ENCODE assay signal across 8 cellular contexts in genomic region chr1:30782361-30783243, GRCh38. TPM values are rescaled to one million over a fixed set of nuclear protein-coding genes. Genes with fewer than 3 reads are reported as not detected.
DNase-seq lines count a peak whose midpoint lies in the region; TF ChIP-seq lines count a peak whose summit lies in the region.
"Had no signal": no experiment of that assay in that cellular context is flagged by ENCODE, and none has a peak within 500 bp of the region (broad histone marks: within the 10 kb centered on the region; RNA-seq: fewer than 3 reads in every experiment).

No MANE protein-coding gene starts in this region.

- H4K20me1 ChIP-seq in osteoblast (ENCODE audit: insufficient read depth, low read length) = no peaks in the 10 kb centered on the region

- DNase-seq in HuH-7 (ENCODE audit: low spot score) (peak; percentile 93), RPMI8226 (peak; percentile 84), foreskin fibroblast (peak; percentile 36 to 79), osteoblast (ENCODE audit: insufficient read length, low spot score, missing footprints) (peak; percentile 98), tibial artery (peak; percentile 47 to 79)
- DNase-seq in activated T-helper 2 cell treated with anti-CD3 and anti-CD28 coated beads, Interferon-gamma antibody, Interleukin-2, Interleukin-4, amounts not matched to agents 10 μg/mL and 5 μg/mL and 100 μg/mL, durations not matched to agents 14 hours and 24 hours and 36 hours (ENCODE audit: low spot score) = peak; percentile 61

- H3K27ac Mint-ChIP-seq in activated T-helper 2 cell treated with anti-CD3 and anti-CD28 coated beads, Interferon-gamma antibody, Interleukin-2, Interleukin-4, amounts not matched to agents 10 μg/mL and 5 μg/mL and 100 μg/mL, durations not matched to agents 14 hours and 24 hours and 36 hours = peak overlapping the region; percentile 28

- H3K27me3 Mint-ChIP-seq in activated T-helper 2 cell treated with anti-CD3 and anti-CD28 coated beads, Interferon-gamma antibody, Interleukin-2, Interleukin-4, amounts not matched to agents 10 μg/mL and 5 μg/mL and 100 μg/mL, durations not matched to agents 14 hours and 24 hours and 36 hours (ENCODE audit: low read depth) = peaks cover 3% of the 10 kb centered on the region

- peak overlapping the region; percentile 55 for H3K4me2 ChIP-seq in osteoblast (ENCODE audit: insufficient read depth, low read length)

- H3K4me3 ChIP-seq in GM12875 (ENCODE audit: low read depth, low read length) (no peak overlapping the region), foreskin fibroblast (ENCODE audit: low read depth in 1 of 2, low read length in 2 of 2) (no peak overlapping the region), osteoblast (ENCODE audit: insufficient read depth, low read length) (no peak overlapping the region), tibial artery (no peak overlapping the region)

- peak overlapping the region; percentile 78 for H2AFZ ChIP-seq in osteoblast (ENCODE audit: low read length)

- no peaks in the 10 kb centered on the region for H3K36me3 Mint-ChIP-seq in activated T-helper 2 cell treated with anti-CD3 and anti-CD28 coated beads, Interferon-gamma antibody, Interleukin-2, Interleukin-4, amounts not matched to agents 10 μg/mL and 5 μg/mL and 100 μg/mL, durations not matched to agents 14 hours and 24 hours and 36 hours (ENCODE audit: low read depth)

- H3K79me2 ChIP-seq in osteoblast (ENCODE audit: insufficient read depth, low read length) = no peaks in the 10 kb centered on the region

- H3K4me1 Mint-ChIP-seq in activated T-helper 2 cell treated with anti-CD3 and anti-CD28 coated beads, Interferon-gamma antibody, Interleukin-2, Interleukin-4, amounts not matched to agents 10 μg/mL and 5 μg/mL and 100 μg/mL, durations not matched to agents 14 hours and 24 hours and 36 hours (ENCODE audit: low read depth) = peaks cover 18% of the 10 kb centered on the region

- TF ChIP-seq CTCF in GM12875 (IDR thresholded peaks at IDR 0.05; ENCODE audit: borderline replicate concordance, insufficient read depth, low read depth, low read length) (peak; percentile 84), foreskin fibroblast (IDR thresholded peaks at IDR 0.05; ENCODE audit: low read depth, low read length) (peak; percentile 70), osteoblast (IDR thresholded peaks at IDR 0.05; ENCODE audit: extremely low read depth, low read depth, low read length) (peak; percentile 57), tibial artery (IDR thresholded peaks at IDR 0.05) (peak; percentile 73 to 75)

- H3K4me1 ChIP-seq in osteoblast (ENCODE audit: insufficient read depth, low read length) (peaks cover 15% of the 10 kb centered on the region), tibial artery (peaks cover 0 to 8% (median 0%) of the 10 kb centered on the region in 4 donors)

- H3K9me3 Mint-ChIP-seq in activated T-helper 2 cell treated with anti-CD3 and anti-CD28 coated beads, Interferon-gamma antibody, Interleukin-2, Interleukin-4, amounts not matched to agents 10 μg/mL and 5 μg/mL and 100 μg/mL, durations not matched to agents 14 hours and 24 hours and 36 hours = no peaks in the 10 kb centered on the region

- H3K27me3 ChIP-seq in osteoblast (ENCODE audit: insufficient read depth, low read length) (peaks cover 8% of the 10 kb centered on the region), tibial artery (peaks cover 0 to 39% of the 10 kb centered on the region in 2 donors)

- H3K9me3 ChIP-seq in osteoblast (ENCODE audit: low read depth, low read length) = no peaks in the 10 kb centered on the region
- H3K9me3 ChIP-seq in tibial artery = no peaks in the 10 kb centered on the region

- H3K36me3 ChIP-seq in osteoblast (ENCODE audit: insufficient read depth, low read length) (no peaks in the 10 kb centered on the region), tibial artery (no peaks in the 10 kb centered on the region)

- intact Hi-C loops in activated T-helper 2 cell treated with anti-CD3 and anti-CD28 coated beads, Interferon-gamma antibody, Interleukin-2, Interleukin-4, amounts not matched to agents 10 μg/mL and 5 μg/mL and 100 μg/mL, durations not matched to agents 14 hours and 24 hours and 36 hours (cut with micrococcal nuclease) = loop anchor here (5.0 kb wide), 1 partner anchor 130 kb away; no protein-coding TSS in a partner anchor
- intact Hi-C loops in tibial artery (cut with DNase I; ENCODE audit: low total_unique reads) = loop anchor here (1.0 kb wide), 1 partner anchor 129 kb away; no protein-coding TSS in a partner anchor

- H3K27ac ChIP-seq in osteoblast (ENCODE audit: low read depth, low read length) (no peak overlapping the region), tibial artery (no peak overlapping the region)

- no peak overlapping the region for H3K4me3 Mint-ChIP-seq in activated T-helper 2 cell treated with anti-CD3 and anti-CD28 coated beads, Interferon-gamma antibody, Interleukin-2, Interleukin-4, amounts not matched to agents 10 μg/mL and 5 μg/mL and 100 μg/mL, durations not matched to agents 14 hours and 24 hours and 36 hours (ENCODE audit: low read depth)

RNA-seq across cellular contexts. Expression of gene LAPTM5, which starts 25.0 kb away (rescaled TPM):
- 184 and 189 TPM in 2 replicates for total RNA-seq in activated T-helper 2 cell treated with anti-CD3 and anti-CD28 coated beads, Interferon-gamma antibody, Interleukin-2, Interleukin-4, amounts not matched to agents 10 μg/mL and 5 μg/mL and 100 μg/mL, durations not matched to agents 14 hours and 24 hours and 36 hours
- total RNA-seq in osteoblast = 0.72 and 1.8 TPM in 2 replicates

RNA-seq across cellular contexts. Expression of gene MATN1, which starts 59.2 kb away (rescaled TPM):
- total RNA-seq in activated T-helper 2 cell treated with anti-CD3 and anti-CD28 coated beads, Interferon-gamma antibody, Interleukin-2, Interleukin-4, amounts not matched to agents 10 μg/mL and 5 μg/mL and 100 μg/mL, durations not matched to agents 14 hours and 24 hours and 36 hours = 0.21 and 0.44 TPM in 2 replicates
- total RNA-seq in osteoblast = under 0.01 TPM in 1 of 2 replicates, not detected in the other
- total RNA-seq: lower leg skin had no signal

Comparison
In these comparisons a context has a peak if more than half of its experiments do, and no peak if none do; other contexts are left out.
1. RNA of gene LAPTM5, which starts 25.0 kb away (total RNA-seq): 184 to 189 TPM in activated T-helper 2 cell treated with anti-CD3 and anti-CD28 coated beads, Interferon-gamma antibody, Interleukin-2, Interleukin-4, amounts not matched to agents 10 μg/mL and 5 μg/mL and 100 μg/mL, durations not matched to agents 14 hours and 24 hours and 36 hours; 0.72 to 1.8 TPM in osteoblast; every median in the first group is over 10 times any median in the second.
2. Peak in every context shown above with its lines, with median percentiles within 50 percentile points of each other: CTCF ChIP-seq and DNase-seq.